In genomic region chr3:161175506-161175905, GRCh38 we compare ENCODE assay signal across 21 cellular contexts.
"Had no signal": no experiment of that assay in that cellular context is flagged by ENCODE, and none has a peak within 500 bp of the region (broad histone marks: within the 10 kb centered on the region; RNA-seq: fewer than 3 reads in every experiment).

No MANE protein-coding gene starts in this region.

- H3K27ac ChIP-seq: ascending aorta, cardiac muscle cell had no signal

- H3K36me3 ChIP-seq: ascending aorta, cardiac muscle cell had no signal

- H3K9me3 ChIP-seq: ascending aorta had no signal

- ATAC-seq: activated CD8-positive, alpha-beta T cell treated with anti-CD3 and anti-CD28 coated beads, Interleukin-2, amount 10 ng/mL, durations not matched to agents 7 days and 5 days; K562 had no signal

- DNase-seq: activated CD4-positive, alpha-beta T cell treated with anti-CD3 and anti-CD28 coated beads, Interleukin-2, amount 10 ng/mL, durations not matched to agents 7 days and 5 days; activated CD4-positive, alpha-beta T cell treated with anti-CD3 and anti-CD28 coated beads, Interleukin-2, amount 50 U/mL, for 48 hours; activated CD8-positive, alpha-beta T cell treated with anti-CD3 and anti-CD28 coated beads, Interleukin-2, amount 10 ng/mL, durations not matched to agents 7 days and 5 days; activated gamma-delta T cell; activated naive CD4-positive, alpha-beta T cell treated with Interleukin-2 at 50 U/mL for 16 hours; activated naive CD8-positive, alpha-beta T cell treated with anti-CD3 and anti-CD28 coated beads, Interleukin-2, amount 10 ng/mL, durations not matched to agents 7 days and 5 days; activated T-cell treated with anti-CD3 and anti-CD28 coated beads, Interleukin-2, amount 50 U/mL, for 24 hours; amygdala; NCI-H1105; NCI-H1436 treated with DMSO at 0.1 percent for 48 hours; NCI-H187 treated with DMSO at 0.1 percent for 48 hours; NCI-H2107; NCI-H2171; NCI-H510A; NCI-H526; Right ventricle myocardium superior; SW 1271; T1000 had no signal

- H3K27me3 ChIP-seq: ascending aorta, cardiac muscle cell had no signal

- FAIRE-seq: K562 had no signal

- H3K4me3 ChIP-seq: ascending aorta, cardiac muscle cell, K562 had no signal
